In the genomic region with DNA sequence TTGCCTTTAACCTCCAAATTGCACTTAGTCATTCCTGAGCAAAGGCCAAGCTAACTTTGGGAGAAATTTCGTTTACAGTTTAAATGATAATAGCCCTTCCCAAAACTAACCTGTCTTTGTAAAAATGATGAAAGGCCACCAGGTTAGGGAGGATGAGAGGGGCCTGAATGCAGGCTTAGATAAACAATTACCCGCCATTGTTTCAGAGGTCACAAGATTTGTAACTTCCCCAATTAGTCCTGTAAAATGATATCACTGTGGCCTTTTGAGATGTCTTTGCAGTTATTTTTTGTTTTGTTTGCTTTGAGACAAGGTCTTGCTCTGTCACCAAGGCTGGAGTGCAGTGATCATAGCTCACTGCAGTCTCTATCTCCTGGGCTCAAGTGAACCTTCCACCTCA, we compare ENCODE assay signal across 16 cellular contexts. TPM values are rescaled to one million over a fixed set of nuclear protein-coding genes. Genes with fewer than 3 reads are reported as not detected.
DNase-seq lines count a peak whose midpoint lies in the region; ATAC-seq, FAIRE-seq and TF ChIP-seq lines count a peak whose summit lies in the region.
"Had no signal": no experiment of that assay in that cellular context is flagged by ENCODE, and none has a peak within 500 bp of the region (broad histone marks: within the 10 kb centered on the region; RNA-seq: fewer than 3 reads in every experiment).

No MANE protein-coding gene starts in this region.

- no peak for FAIRE-seq in K562 (lab: Jason Lieb, UNC)
- FAIRE-seq: RCC 7860 had no signal

- TF ChIP-seq CTCF in natural killer cell (IDR thresholded peaks at IDR 0.05) = no peak
- TF ChIP-seq CTCF in PC-9 (conservative IDR thresholded peaks at IDR 0.05) = no peak
- TF ChIP-seq CTCF in K562 (IDR thresholded peaks at IDR 0.05 in 2 of 3, conservative IDR thresholded peaks at IDR 0.05 in 1 of 3; ENCODE audit: insufficient read depth in 2 of 3, low read depth in 1 of 3, low read length in 3 of 3) = no peak
- TF ChIP-seq CTCF in upper lobe of left lung (IDR thresholded peaks at IDR 0.05) = no peak

- no peak; a peak in 1 of 4 replicates for TF ChIP-seq RAD21 in K562 (CRISPR knock-in tag; conservative IDR thresholded peaks at IDR 0.05 in 1 of 2, IDR thresholded peaks at IDR 0.05 in 1 of 2)

- 6% methylated on average over 2 of the region's 2 CpGs for WGBS in K562 (ENCODE audit: insufficient coverage, low coverage, missing lambda C conversion rate)
- 50% methylated on average over 2 of the region's 2 CpGs for WGBS in upper lobe of left lung, 2 donors

- H4K20me1 ChIP-seq in PC-9 (ENCODE audit: insufficient read depth) (no peaks in the 10 kb centered on the region), K562 (replicated peaks; ENCODE audit: control insufficient read depth, insufficient read depth, low read length) (no peaks in the 10 kb centered on the region)

- 0 out of 2 replicates have a peak, but pooled peaks cover 7% of the 10 kb centered on the region for H3K9me3 ChIP-seq in PC-9 (ENCODE audit: insufficient read depth, low read depth)
- no peaks in the 10 kb centered on the region for H3K9me3 ChIP-seq in K562 (replicated peaks; ENCODE audit: control insufficient read depth, insufficient read depth, low read depth, low read length)
- no peaks in the 10 kb centered on the region for H3K9me3 ChIP-seq in upper lobe of left lung
- peaks cover 4% of the 10 kb centered on the region; the same call in 1 of the 2 replicates for H3K9me3 ChIP-seq in SJCRH30 (replicated peaks)
- H3K9me3 ChIP-seq: colonic mucosa, esophagus squamous epithelium, prostate gland had no signal

- no peaks in the 10 kb centered on the region for H3K36me3 Mint-ChIP-seq in natural killer cell treated with Interleukin-12 subunit alpha and Interleukin-12 subunit beta and Interleukin-15 and Interleukin-18, amount 100 ng/mL, for 72 hours
- no peaks in the 10 kb centered on the region for H3K36me3 Mint-ChIP-seq in natural killer cell

- peak overlapping the region; percentile 80 to 87 for H3K27ac Mint-ChIP-seq in natural killer cell treated with Interleukin-12 subunit alpha and Interleukin-12 subunit beta and Interleukin-15 and Interleukin-18, amount 100 ng/mL, for 72 hours
- peak overlapping the region in 1 of 2 donors; percentile 61 for H3K27ac Mint-ChIP-seq in natural killer cell

- no peak for ATAC-seq in natural killer cell treated with Interleukin-12 subunit alpha and Interleukin-12 subunit beta and Interleukin-15 and Interleukin-18, amount 100 ng/mL, for 72 hours
- ATAC-seq in natural killer cell (no peak), K562 (peak; percentile 43), upper lobe of left lung (ENCODE audit: low FRiP score in 2 of 2) (no peak), HG02763 (IDR thresholded peaks at IDR 0.05; ENCODE audit: unreplicated experiment) (no peak), GM18909 (IDR thresholded peaks at IDR 0.05; ENCODE audit: poor library complexity, unreplicated experiment) (no peak)

- CTCF ChIA-PET in PC-9 (lab: Charles Lee) (interaction anchor here (0.6 kb wide), 1 partner anchor 85 kb away, joined by 13 read pairs; no protein-coding TSS in a partner anchor), K562 (lab: Yijun Ruan, JAX; ENCODE audit: low intra/inter-chr PET ratio) (no interaction called here)

- no peaks in the 10 kb centered on the region for H3K79me2 ChIP-seq in PC-9 (ENCODE audit: low read depth)
- H3K79me2 ChIP-seq in K562 (ENCODE audit: control insufficient read depth, insufficient read depth, low read length) = no peaks in the 10 kb centered on the region

- no peaks in the 10 kb centered on the region for H3K9me1 ChIP-seq in K562 (ENCODE audit: control insufficient read depth, insufficient read depth, low read length)

- H3K9me3 Mint-ChIP-seq in natural killer cell treated with Interleukin-12 subunit alpha and Interleukin-12 subunit beta and Interleukin-15 and Interleukin-18, amount 100 ng/mL, for 72 hours = no peaks in the 10 kb centered on the region
- H3K9me3 Mint-ChIP-seq in natural killer cell = no peaks in the 10 kb centered on the region

- no peak for DNase-seq in natural killer cell treated with Interleukin-12 subunit alpha and Interleukin-12 subunit beta and Interleukin-15 and Interleukin-18, amount 100 ng/mL, for 72 hours (ENCODE audit: low spot score)
- DNase-seq in natural killer cell = no peak
- DNase-seq in PC-9 = no peak
- DNase-seq in K562 (ENCODE audit: extremely low read depth in 1 of 4, low spot score in 3 of 4) = no peak
- no peak for DNase-seq in upper lobe of left lung
- no peak for DNase-seq in SJCRH30
- DNase-seq: amniotic stem cell, colonic mucosa, esophagus squamous epithelium, kidney glomerular epithelial cell, NCI-H1417, NCI-H345 had no signal

- H3F3A ChIP-seq in PC-9 (ENCODE audit: insufficient read depth, low read depth) = peaks cover 23% of the 10 kb centered on the region

- H3K4me2 ChIP-seq in PC-9 = peak overlapping the region; percentile 32
- H3K4me2 ChIP-seq in K562 (ENCODE audit: insufficient read depth, low read length) = peak overlapping the region; percentile 15; the same call in 1 of the 2 replicates

- in situ Hi-C loops in K562 (cut with MboI) = no loop called here

- peak overlapping the region; percentile 25 for H3K27ac ChIP-seq in PC-9
- peak overlapping the region; percentile 20; the same call in 1 of the 3 replicates for H3K27ac ChIP-seq in K562 (ENCODE audit: extremely low read depth, low read depth, low read length)
- peak overlapping the region; percentile 37 to 83 (median 72) for H3K27ac ChIP-seq in upper lobe of left lung
- H3K27ac ChIP-seq in SJCRH30 = no peak overlapping the region
- H3K27ac ChIP-seq: colonic mucosa, prostate gland had no signal

- no peaks in the 10 kb centered on the region for H3K27me3 Mint-ChIP-seq in natural killer cell treated with Interleukin-12 subunit alpha and Interleukin-12 subunit beta and Interleukin-15 and Interleukin-18, amount 100 ng/mL, for 72 hours
- no peaks in the 10 kb centered on the region for H3K27me3 Mint-ChIP-seq in natural killer cell (ENCODE audit: low read depth in 2 of 2)

- H2AFZ ChIP-seq in PC-9 = 0 out of 2 replicates have a peak overlapping the region, but pooled peaks have one; percentile 9
- peak overlapping the region; percentile 51; the same call in 1 of the 2 replicates for H2AFZ ChIP-seq in K562 (ENCODE audit: low read depth, low read length)

- no peak overlapping the region for H3K9ac ChIP-seq in K562 (ENCODE audit: insufficient read depth in 1 of 2, low read depth in 2 of 2, low read length in 2 of 2)

- intact Hi-C loops in natural killer cell (cut with micrococcal nuclease) (no loop called here), PC-9 (cut with micrococcal nuclease; ENCODE audit: unreplicated experiment) (no loop called here), K562 (cut with micrococcal nuclease) (loop anchor here (1.0 to 5.0 kb wide), 2 partner anchors 14 to 557 kb away; no protein-coding TSS in a partner anchor)

- H3K27me3 ChIP-seq in PC-9 (ENCODE audit: insufficient read depth, low read depth) (no peaks in the 10 kb centered on the region), K562 (ENCODE audit: control insufficient read depth in 2 of 2, insufficient read depth in 2 of 2, low read length in 2 of 2) (no peaks in the 10 kb centered on the region), upper lobe of left lung (no peaks in the 10 kb centered on the region), SJCRH30 (no peaks in the 10 kb centered on the region)
- H3K27me3 ChIP-seq: colonic mucosa, esophagus squamous epithelium had no signal

- H3K4me1 Mint-ChIP-seq in natural killer cell treated with Interleukin-12 subunit alpha and Interleukin-12 subunit beta and Interleukin-15 and Interleukin-18, amount 100 ng/mL, for 72 hours (ENCODE audit: low read depth in 2 of 2) = peaks cover 45 to 62% of the 10 kb centered on the region in 2 donors
- peaks cover 12 to 17% of the 10 kb centered on the region in 2 donors for H3K4me1 Mint-ChIP-seq in natural killer cell

- no TSS peak for BruUV-seq in PC-9 (replicated peaks; lab: Mats Ljungman, UMichigan)
- BruUV-seq in K562 (replicated peaks; lab: Mats Ljungman, UMichigan) = no TSS peak

- no peaks in the 10 kb centered on the region for H3K36me3 ChIP-seq in PC-9 (ENCODE audit: low read depth)
- H3K36me3 ChIP-seq in K562 (ENCODE audit: control insufficient read depth, insufficient read depth, low read length) = no peaks in the 10 kb centered on the region
- H3K36me3 ChIP-seq in upper lobe of left lung = no peaks in the 10 kb centered on the region
- no peaks in the 10 kb centered on the region for H3K36me3 ChIP-seq in SJCRH30
- H3K36me3 ChIP-seq: colonic mucosa, esophagus squamous epithelium, prostate gland had no signal

- TF ChIP-seq POLR2A in K562 (conservative IDR thresholded peaks at IDR 0.05) (no peak), upper lobe of left lung (IDR thresholded peaks at IDR 0.05) (no peak)

- H3K4me3 Mint-ChIP-seq in natural killer cell treated with Interleukin-12 subunit alpha and Interleukin-12 subunit beta and Interleukin-15 and Interleukin-18, amount 100 ng/mL, for 72 hours = peak overlapping the region; percentile 73
- no peak overlapping the region for H3K4me3 Mint-ChIP-seq in natural killer cell

- H3K4me1 ChIP-seq in PC-9 (replicated peaks; ENCODE audit: insufficient read depth) (peaks cover 34% of the 10 kb centered on the region), K562 (replicated peaks in 1 of 2; ENCODE audit: control insufficient read depth in 2 of 2, insufficient read depth in 2 of 2, low read length in 2 of 2) (peaks cover 7 to 17% of the 10 kb centered on the region in 2 experiments; a peak in 4 of 5 replicates), upper lobe of left lung (peaks cover 7 to 33% (median 27%) of the 10 kb centered on the region in 4 donors), SJCRH30 (no peaks in the 10 kb centered on the region; the same call in 1 of the 2 replicates)
- H3K4me1 ChIP-seq: colonic mucosa, prostate gland had no signal

- peak; percentile 53 for TF ChIP-seq EP300 in K562 (IDR thresholded peaks at IDR 0.05; ENCODE audit: low read length)
- TF ChIP-seq EP300 in upper lobe of left lung (IDR thresholded peaks at IDR 0.05) = no peak

- POLR2A ChIA-PET in PC-9 (lab: Charles Lee; ENCODE audit: unreplicated experiment) (interaction anchor here (0.5 kb wide), 1 partner anchor 14 kb away, joined by 13 read pairs; no protein-coding TSS in a partner anchor), K562 (lab: Yijun Ruan, JAX) (interaction anchor here (0.6 to 1.8 kb wide), 5 partner anchors 12 to 85 kb away, joined by 3 to 7 read pairs (median 5); no protein-coding TSS in a partner anchor)

- no peaks in the 10 kb centered on the region for H3K9me2 ChIP-seq in PC-9 (ENCODE audit: insufficient read depth)

- H3K4me3 ChIP-seq in PC-9 (no peak overlapping the region), K562 (no peak overlapping the region), upper lobe of left lung (no peak overlapping the region), SJCRH30 (no peak overlapping the region)
- H3K4me3 ChIP-seq: colonic mucosa, esophagus squamous epithelium, prostate gland had no signal

RNA-seq across cellular contexts. Expression of gene GNL1, which starts 26.3 kb away (rescaled TPM):
- total RNA-seq in natural killer cell treated with Interleukin-12 subunit alpha and Interleukin-12 subunit beta and Interleukin-15 and Interleukin-18, amount 100 ng/mL, for 72 hours = 10 to 100 TPM; 59.8 to 70.5 TPM
- total RNA-seq in natural killer cell = 100 to 1,000 TPM; 137 to 208 (median 187) TPM
- total RNA-seq in PC-9 (2021) = 114 and 123 TPM in 2 replicates
- 62.6 and 77.3 TPM in 2 replicates for total RNA-seq in K562 (2011; cell fraction: chromatin; rRNA removed; ENCODE audit: low replicate concordance)
- total RNA-seq in K562 (2011; cell fraction: nucleolus; rRNA removed) = 31.0 and 32.1 TPM in 2 replicates
- 44.9 and 68.0 TPM in 2 replicates for total RNA-seq in K562 (2011; cell fraction: nucleoplasm; rRNA removed)
- 51.6 and 92.3 TPM in 2 replicates for total RNA-seq in K562 (2014; rRNA removed)
- 53.9 and 57.0 TPM in 2 replicates for total RNA-seq in K562 (2014; rRNA removed; fragmentation: Illumina TruSeq; extraction: Trizol)
- 53.1 and 58.0 TPM in 2 replicates for total RNA-seq in K562 (2015; rRNA removed; fragmentation: Illumina TruSeq; extraction: Trizol)
- 96.7 and 112 TPM in 2 replicates for total RNA-seq in K562 (2021)
- 59.6 and 77.7 TPM in 2 replicates for polyA plus RNA-seq in K562 (2011; rRNA removed)
- polyA plus RNA-seq in K562 (2011; cell fraction: cytosol; rRNA removed) = 61.6 and 96.6 TPM in 2 replicates
- polyA plus RNA-seq in K562 (2011; cell fraction: nucleus; rRNA removed) = 44.0 and 65.8 TPM in 2 replicates
- 73.0 and 116 TPM in 2 replicates for polyA plus RNA-seq in K562 (2012)
- 70.6 and 95.1 TPM in 2 replicates for polyA plus RNA-seq in K562 (2014; fragmentation: Illumina TruSeq; extraction: Trizol)
- polyA plus RNA-seq in K562 (2014; fragmentation: Nextera tagmentation; extraction: Ambion mirVana) = 1 to 10 TPM in 1 of 2 experiments, under 1 TPM in 1; 0.73 to 1.3 TPM
- polyA plus RNA-seq in K562 (2014; rRNA removed) = 59.5 and 72.0 TPM in 2 replicates
- polyA minus RNA-seq in K562 (2011; rRNA and poly(A)+ RNA removed) = 26.6 and 37.0 TPM in 2 replicates
- 32.7 and 40.8 TPM in 2 replicates for polyA minus RNA-seq in K562 (2011; cell fraction: cytosol; rRNA and poly(A)+ RNA removed)
- polyA minus RNA-seq in K562 (2011; cell fraction: nucleus; rRNA and poly(A)+ RNA removed) = 14.4 and 18.4 TPM in 2 replicates
- total RNA-seq in upper lobe of left lung = 10 to 100 TPM; 30.4 to 60.6 (median 51.2) TPM
- 35.7 and 42.4 TPM in 2 replicates for total RNA-seq in SJCRH30 (2014; rRNA removed; shearing (Covaris generic))

RNA-seq across cellular contexts. Expression of gene PRR3, which starts 27.1 kb away (rescaled TPM):
- total RNA-seq in natural killer cell treated with Interleukin-12 subunit alpha and Interleukin-12 subunit beta and Interleukin-15 and Interleukin-18, amount 100 ng/mL, for 72 hours = 10 to 100 TPM; 13.0 to 23.8 TPM
- total RNA-seq in natural killer cell (10 to 100 TPM in 2 of 3 donors, 1 to 10 TPM in 1; 9.5 to 14.8 (median 13.9) TPM), PC-9 (2021) (14.7 and 16.9 TPM in 2 replicates), K562 (2014; rRNA removed) (25.3 and 27.7 TPM in 2 replicates), K562 (2014; rRNA removed; fragmentation: Illumina TruSeq; extraction: Trizol) (22.5 and 23.5 TPM in 2 replicates), K562 (2015; rRNA removed; fragmentation: Illumina TruSeq; extraction: Trizol) (31.9 and 33.6 TPM in 2 replicates), K562 (2021) (28.8 and 31.4 TPM in 2 replicates), upper lobe of left lung (10 to 100 TPM in 1 of 6 donors, 1 to 10 TPM in 5; 6.0 to 13.6 (median 7.0) TPM)
- total RNA-seq in K562 (2011; cell fraction: chromatin; rRNA removed; ENCODE audit: low replicate concordance) = 30.7 and 40.4 TPM in 2 replicates
- 17.5 and 18.5 TPM in 2 replicates for total RNA-seq in K562 (2011; cell fraction: nucleolus; rRNA removed)
- 28.0 and 48.3 TPM in 2 replicates for total RNA-seq in K562 (2011; cell fraction: nucleoplasm; rRNA removed)
- polyA plus RNA-seq in K562 (2011; rRNA removed) (38.6 and 44.3 TPM in 2 replicates), K562 (2014; fragmentation: Illumina TruSeq; extraction: Trizol) (52.2 and 59.6 TPM in 2 replicates), K562 (2014; fragmentation: Nextera tagmentation; extraction: Ambion mirVana) (10 to 100 TPM; 23.9 to 26.6 TPM), K562 (2014; rRNA removed) (34.6 and 38.0 TPM in 2 replicates)
- polyA plus RNA-seq in K562 (2011; cell fraction: cytosol; rRNA removed) = 57.5 and 64.8 TPM in 2 replicates
- polyA plus RNA-seq in K562 (2011; cell fraction: nucleus; rRNA removed) = 41.6 and 45.0 TPM in 2 replicates
- 19.5 and 24.7 TPM in 2 replicates for polyA plus RNA-seq in K562 (2012)
- polyA minus RNA-seq in K562 (2011; rRNA and poly(A)+ RNA removed) = 46.0 and 47.8 TPM in 2 replicates
- polyA minus RNA-seq in K562 (2011; cell fraction: cytosol; rRNA and poly(A)+ RNA removed) = 13.3 and 18.6 TPM in 2 replicates
- polyA minus RNA-seq in K562 (2011; cell fraction: nucleus; rRNA and poly(A)+ RNA removed) = 12.8 and 21.0 TPM in 2 replicates
- 30.1 and 30.8 TPM in 2 replicates for total RNA-seq in SJCRH30 (2014; rRNA removed; shearing (Covaris generic))

RNA-seq across cellular contexts. Expression of gene HLA-E, which starts 40.7 kb away (rescaled TPM):
- total RNA-seq in natural killer cell treated with Interleukin-12 subunit alpha and Interleukin-12 subunit beta and Interleukin-15 and Interleukin-18, amount 100 ng/mL, for 72 hours = 100 to 1,000 TPM; 355 to 567 TPM
- total RNA-seq in natural killer cell = 1,000 to 10,000 TPM; 1,807 to 2,048 (median 1,904) TPM
- 125 and 160 TPM in 2 replicates for total RNA-seq in PC-9 (2021)
- total RNA-seq in K562 (2011; cell fraction: chromatin; rRNA removed; ENCODE audit: low replicate concordance) = 20.8 and 41.1 TPM in 2 replicates
- total RNA-seq in K562 (2011; cell fraction: nucleolus; rRNA removed) = 40.4 and 50.9 TPM in 2 replicates
- 37.3 and 46.7 TPM in 2 replicates for total RNA-seq in K562 (2011; cell fraction: nucleoplasm; rRNA removed)
- 39.9 and 45.5 TPM in 2 replicates for total RNA-seq in K562 (2014; rRNA removed)
- 14.8 and 15.0 TPM in 2 replicates for total RNA-seq in K562 (2014; rRNA removed; fragmentation: Illumina TruSeq; extraction: Trizol)
- 25.0 and 25.8 TPM in 2 replicates for total RNA-seq in K562 (2015; rRNA removed; fragmentation: Illumina TruSeq; extraction: Trizol)
- 31.0 and 38.0 TPM in 2 replicates for total RNA-seq in K562 (2021)
- polyA plus RNA-seq in K562 (2011; rRNA removed) = 27.2 and 28.8 TPM in 2 replicates
- polyA plus RNA-seq in K562 (2011; cell fraction: cytosol; rRNA removed) = 27.0 and 45.7 TPM in 2 replicates
- polyA plus RNA-seq in K562 (2011; cell fraction: nucleus; rRNA removed) = 20.5 and 32.8 TPM in 2 replicates
- polyA plus RNA-seq in K562 (2012) = 27.8 and 82.4 TPM in 2 replicates
- 26.8 and 37.5 TPM in 2 replicates for polyA plus RNA-seq in K562 (2014; fragmentation: Illumina TruSeq; extraction: Trizol)
- 1 to 10 TPM; 3.2 to 4.0 TPM for polyA plus RNA-seq in K562 (2014; fragmentation: Nextera tagmentation; extraction: Ambion mirVana)
- polyA plus RNA-seq in K562 (2014; rRNA removed) = 38.4 and 38.9 TPM in 2 replicates
- 17.5 and 21.1 TPM in 2 replicates for polyA minus RNA-seq in K562 (2011; rRNA and poly(A)+ RNA removed)
- 16.8 and 17.8 TPM in 2 replicates for polyA minus RNA-seq in K562 (2011; cell fraction: cytosol; rRNA and poly(A)+ RNA removed)
- polyA minus RNA-seq in K562 (2011; cell fraction: nucleus; rRNA and poly(A)+ RNA removed) = 13.8 and 14.3 TPM in 2 replicates
- total RNA-seq in upper lobe of left lung = 1,000 to 10,000 TPM in 2 of 6 donors, 100 to 1,000 TPM in 4; 553 to 1,296 (median 975) TPM
- 24.6 and 26.0 TPM in 2 replicates for total RNA-seq in SJCRH30 (2014; rRNA removed; shearing (Covaris generic))

RNA-seq across cellular contexts. Expression of gene ABCF1, which starts 41.2 kb away (rescaled TPM):
- 100 to 1,000 TPM in 1 of 2 donors, 10 to 100 TPM in 1; 94.8 to 122 TPM for total RNA-seq in natural killer cell treated with Interleukin-12 subunit alpha and Interleukin-12 subunit beta and Interleukin-15 and Interleukin-18, amount 100 ng/mL, for 72 hours
- total RNA-seq in natural killer cell (100 to 1,000 TPM in 2 of 3 donors, 10 to 100 TPM in 1; 91.4 to 138 (median 138) TPM), PC-9 (2021) (64.0 and 73.7 TPM in 2 replicates), K562 (2014; rRNA removed) (149 and 166 TPM in 2 replicates), K562 (2014; rRNA removed; fragmentation: Illumina TruSeq; extraction: Trizol) (102 and 114 TPM in 2 replicates), K562 (2015; rRNA removed; fragmentation: Illumina TruSeq; extraction: Trizol) (137 and 138 TPM in 2 replicates), K562 (2021) (120 and 138 TPM in 2 replicates), upper lobe of left lung (10 to 100 TPM; 41.2 to 57.6 (median 52.9) TPM)
- total RNA-seq in K562 (2011; cell fraction: chromatin; rRNA removed; ENCODE audit: low replicate concordance) = 106 and 144 TPM in 2 replicates
- 68.8 and 74.0 TPM in 2 replicates for total RNA-seq in K562 (2011; cell fraction: nucleolus; rRNA removed)
- 67.5 and 78.2 TPM in 2 replicates for total RNA-seq in K562 (2011; cell fraction: nucleoplasm; rRNA removed)
- polyA plus RNA-seq in K562 (2011; rRNA removed) (47.4 and 53.0 TPM in 2 replicates), K562 (2014; fragmentation: Illumina TruSeq; extraction: Trizol) (193 and 194 TPM in 2 replicates), K562 (2014; fragmentation: Nextera tagmentation; extraction: Ambion mirVana) (10 to 100 TPM; 41.6 to 43.5 TPM), K562 (2014; rRNA removed) (91.6 and 95.4 TPM in 2 replicates)
- 55.5 and 68.2 TPM in 2 replicates for polyA plus RNA-seq in K562 (2011; cell fraction: cytosol; rRNA removed)
- 107 and 119 TPM in 2 replicates for polyA plus RNA-seq in K562 (2011; cell fraction: nucleus; rRNA removed)
- 94.3 and 135 TPM in 2 replicates for polyA plus RNA-seq in K562 (2012)
- 64.1 and 88.2 TPM in 2 replicates for polyA minus RNA-seq in K562 (2011; rRNA and poly(A)+ RNA removed)
- polyA minus RNA-seq in K562 (2011; cell fraction: cytosol; rRNA and poly(A)+ RNA removed) = 70.7 and 87.6 TPM in 2 replicates
- polyA minus RNA-seq in K562 (2011; cell fraction: nucleus; rRNA and poly(A)+ RNA removed) = 30.8 and 44.9 TPM in 2 replicates
- total RNA-seq in SJCRH30 (2014; rRNA removed; shearing (Covaris generic)) = 68.0 and 74.7 TPM in 2 replicates
